Comparison of ENCODE assay signal across 16 cellular contexts in the genomic region with DNA sequence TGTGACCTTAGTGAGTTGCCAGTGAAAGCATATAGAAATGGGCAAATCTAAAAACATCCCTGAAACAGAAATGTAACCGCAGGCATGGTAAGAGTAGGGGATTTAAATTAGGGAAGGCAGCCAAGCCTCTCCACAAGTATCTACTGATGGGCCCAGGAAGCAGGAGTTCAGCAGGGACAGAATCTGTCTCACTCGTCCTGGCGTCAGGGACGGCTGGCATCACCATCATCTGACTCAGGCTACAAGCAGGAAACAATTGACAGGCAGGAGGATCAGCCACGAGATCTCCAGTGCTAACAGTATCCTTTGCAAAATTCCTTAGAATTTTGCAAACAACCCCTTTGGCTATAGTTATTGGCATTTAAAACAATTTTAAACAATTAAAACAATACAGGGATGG.
A peak's percentile ranks its signal among the peaks of the same experiment; 100 is the strongest.
DNase-seq lines count a peak whose midpoint lies in the region; ATAC-seq, FAIRE-seq and TF ChIP-seq lines count a peak whose summit lies in the region.
"Had no signal": no experiment of that assay in that cellular context is flagged by ENCODE, and none has a peak within 500 bp of the region (broad histone marks: within the 10 kb centered on the region; RNA-seq: fewer than 3 reads in every experiment).

No MANE protein-coding gene starts in this region.

- H3K4me2 ChIP-seq in HepG2 (ENCODE audit: low read depth, low read length) (no peak overlapping the region), Karpas-422 (ENCODE audit: low read depth, low read length, poor library complexity, severe bottlenecking) (no peak overlapping the region), H9 (ENCODE audit: insufficient read depth, insufficient read length, low read length) (no peak overlapping the region)
- H3K4me2 ChIP-seq: BLaER1, GM23338 had no signal

- H3K9me3 ChIP-seq in HepG2 (ENCODE audit: low read length) (peaks cover 15% of the 10 kb centered on the region), right lobe of liver (peaks cover 0 to 7% (median 0%) of the 10 kb centered on the region in 4 donors), Karpas-422 (ENCODE audit: low read length) (no peaks in the 10 kb centered on the region), H9 (ENCODE audit: control insufficient read depth, low read depth, low read length) (no peaks in the 10 kb centered on the region)

- H3K56ac ChIP-seq in H9 (ENCODE audit: insufficient read length, low read depth, low read length): no peak overlapping the region

- POLR2A ChIA-PET in HepG2 (lab: Yijun Ruan, JAX): no interaction called here

- H4K5ac ChIP-seq in H9 (ENCODE audit: insufficient read length, low read depth, low read length): no peak overlapping the region

- H3K36me3 ChIP-seq in HepG2 (replicated peaks in 1 of 2; ENCODE audit: control insufficient read depth in 1 of 2, insufficient read depth in 2 of 2, low read length in 2 of 2): no peaks in the 10 kb centered on the region
- peaks cover 0 to 4% (median under 1%) of the 10 kb centered on the region in 4 donors for H3K36me3 ChIP-seq in right lobe of liver
- H3K36me3 ChIP-seq in Karpas-422 (ENCODE audit: insufficient read depth, low read length): peaks cover 18% of the 10 kb centered on the region

- no peaks in the 10 kb centered on the region for H3K79me1 ChIP-seq in H9 (ENCODE audit: insufficient read depth, low read depth, low read length, poor library complexity, severe bottlenecking)

- H3K27ac ChIP-seq in HepG2 (ENCODE audit: extremely low read length, insufficient read depth, low read length) (no peak overlapping the region), right lobe of liver (no peak overlapping the region), Karpas-422 (ENCODE audit: low read length) (no peak overlapping the region), H9 (ENCODE audit: insufficient read length, low read depth, low read length) (no peak overlapping the region)
- H3K27ac ChIP-seq: BLaER1 had no signal

- no peaks in the 10 kb centered on the region for H3K4me1 Mint-ChIP-seq in H9
- H3K4me1 Mint-ChIP-seq: GM23338 had no signal

- in situ Hi-C loops in HepG2 (cut with HindIII; ENCODE audit: extremely low pct_ligation_motif_present, low pct_unique_long_range_greater_than_20kb): no loop called here

- intact Hi-C loops in HepG2 (cut with micrococcal nuclease; ENCODE audit: unreplicated experiment) (no loop called here), right lobe of liver (cut with DNase I) (no loop called here)

- TF ChIP-seq RAD21 in HepG2 (CRISPR knock-in tag; IDR thresholded peaks at IDR 0.05): no peak

- TF ChIP-seq POLR2A in HepG2 (IDR thresholded peaks at IDR 0.05; ENCODE audit: insufficient read depth in 1 of 2, low read depth in 2 of 2, low read length in 2 of 2): no peak
- no peak for TF ChIP-seq POLR2A in right lobe of liver (IDR thresholded peaks at IDR 0.05)

- no peak for DNase-seq in HepG2 (ENCODE audit: low spot score)
- no peak for DNase-seq in right lobe of liver
- DNase-seq in Karpas-422: peak; percentile 12
- DNase-seq in epithelial cell of esophagus (ENCODE audit: low read depth): peak; percentile 27
- DNase-seq in hypothalamus (lab: John Stamatoyannopoulos, UW): no peak
- no peak for DNase-seq in H9
- DNase-seq in NCI-H2171 treated with DMSO at 0.1 percent for 48 hours (lab: John Stamatoyannopoulos, UW): no peak
- DNase-seq: AML-193; CD4-positive, CD25-positive, alpha-beta regulatory T cell; H7 had no signal

- no peak overlapping the region for H4K91ac ChIP-seq in H9 (ENCODE audit: insufficient read length, low read depth, low read length)

- TF ChIP-seq CTCF in HepG2 (CRISPR knock-in tag; IDR thresholded peaks at IDR 0.05): no peak
- no peak for TF ChIP-seq CTCF in right lobe of liver (IDR thresholded peaks at IDR 0.05)
- no peak for TF ChIP-seq CTCF in epithelial cell of esophagus (IDR thresholded peaks at IDR 0.05; ENCODE audit: insufficient read depth, low read depth, low read length, missing control alignments)
- TF ChIP-seq CTCF in H9 (conservative IDR thresholded peaks at IDR 0.05): no peak

- H3K9me2 ChIP-seq in Karpas-422 (replicated peaks; ENCODE audit: insufficient read depth, low read length): no peaks in the 10 kb centered on the region

- no peak overlapping the region; a peak in 1 of 5 replicates for H3K4me3 Mint-ChIP-seq in H9
- H3K4me3 Mint-ChIP-seq: CD4-positive, CD25-positive, alpha-beta regulatory T cell; GM23338 had no signal

- BruUV-seq in HepG2 (replicated peaks; lab: Mats Ljungman, UMichigan): no TSS peak

- no peaks in the 10 kb centered on the region for H4K20me1 ChIP-seq in HepG2 (ENCODE audit: insufficient read depth, low read length)
- no peaks in the 10 kb centered on the region for H4K20me1 ChIP-seq in Karpas-422 (ENCODE audit: insufficient read depth, low read depth, low read length)
- H4K20me1 ChIP-seq in H9 (ENCODE audit: control insufficient read depth, insufficient read depth, insufficient read length): no peaks in the 10 kb centered on the region
- H4K20me1 ChIP-seq: BLaER1 had no signal

- H2AFZ ChIP-seq in HepG2 (ENCODE audit: low read length) (no peak overlapping the region), Karpas-422 (ENCODE audit: low read length) (no peak overlapping the region), H9 (ENCODE audit: low read length) (no peak overlapping the region)
- H2AFZ ChIP-seq: GM23338 had no signal

- H3K4me1 ChIP-seq in HepG2 (ENCODE audit: insufficient read depth, low read length): no peaks in the 10 kb centered on the region
- H3K4me1 ChIP-seq in right lobe of liver: no peaks in the 10 kb centered on the region
- no peaks in the 10 kb centered on the region for H3K4me1 ChIP-seq in Karpas-422 (ENCODE audit: low read length)
- H3K4me1 ChIP-seq in H9 (ENCODE audit: insufficient read depth, low read length): no peaks in the 10 kb centered on the region
- H3K4me1 ChIP-seq: BLaER1 had no signal

- H3K4ac ChIP-seq in H9 (ENCODE audit: low read depth, low read length): no peak overlapping the region

- TF ChIP-seq EP300 in HepG2 (IDR thresholded peaks at IDR 0.05; ENCODE audit: low read depth in 2 of 2, low read length in 2 of 2): no peak
- no peak for TF ChIP-seq EP300 in HepG2 (CRISPR knock-in tag; IDR thresholded peaks at IDR 0.05; ENCODE audit: borderline replicate concordance)

- no peak overlapping the region for H3K27ac Mint-ChIP-seq in H9
- H3K27ac Mint-ChIP-seq: CD4-positive, CD25-positive, alpha-beta regulatory T cell; GM23338 had no signal

- H3K9me3 Mint-ChIP-seq in H9: peaks cover 23 to 46% of the 10 kb centered on the region in 2 experiments

- ATAC-seq in HepG2 (peak; percentile 63), right lobe of liver (no peak), HG02588 (IDR thresholded peaks at IDR 0.05; ENCODE audit: unreplicated experiment) (no peak)
- ATAC-seq: GM12878 had no signal

- no peak overlapping the region for H3K4me3 ChIP-seq in HepG2 (replicated peaks in 1 of 3; ENCODE audit: insufficient read depth in 1 of 3, low read depth in 2 of 3, low read length in 3 of 3)
- H3K4me3 ChIP-seq in right lobe of liver: no peak overlapping the region
- no peak overlapping the region for H3K4me3 ChIP-seq in Karpas-422 (ENCODE audit: low read length)
- no peak overlapping the region for H3K4me3 ChIP-seq in epithelial cell of esophagus (ENCODE audit: low read length)
- H3K4me3 ChIP-seq: BLaER1, GM12878, GM23338 had no signal

- H2BK15ac ChIP-seq in H9 (ENCODE audit: low read depth, low read length): no peak overlapping the region

- H3K27me3 ChIP-seq in HepG2 (ENCODE audit: control insufficient read depth in 1 of 2, insufficient read depth in 2 of 2, low read length in 2 of 2) (no peaks in the 10 kb centered on the region), right lobe of liver (no peaks in the 10 kb centered on the region), Karpas-422 (ENCODE audit: low read length) (no peaks in the 10 kb centered on the region), H9 (ENCODE audit: insufficient read depth, low read length) (no peaks in the 10 kb centered on the region)
- H3K27me3 ChIP-seq: BLaER1 had no signal

- no peak overlapping the region for H2BK5ac ChIP-seq in H9 (ENCODE audit: insufficient read length, low read length)

- H3K27me3 Mint-ChIP-seq in H9 (ENCODE audit: low read depth): peaks cover 2% of the 10 kb centered on the region

- no peak overlapping the region for H2BK20ac ChIP-seq in H9 (ENCODE audit: low read depth, low read length, poor library complexity, severe bottlenecking)

- peaks cover 28 to 36% (median 35%) of the 10 kb centered on the region in 3 experiments for H3K36me3 Mint-ChIP-seq in H9 (ENCODE audit: insufficient read depth in 1 of 3, low read depth in 3 of 3)
- H3K36me3 Mint-ChIP-seq: CD4-positive, CD25-positive, alpha-beta regulatory T cell had no signal

- no peak overlapping the region for H2AK5ac ChIP-seq in H9 (ENCODE audit: insufficient read length, low read length)

- FAIRE-seq in HepG2 (lab: Jason Lieb, UNC): no peak
- FAIRE-seq: GM12878, GM18507, HTR-8/SVneo had no signal

- CTCF ChIA-PET in HepG2 (lab: Yijun Ruan, JAX; ENCODE audit: low intra/inter-chr PET ratio, low total read pairs): no interaction called here

- no peak overlapping the region for H3K18ac ChIP-seq in H9 (ENCODE audit: insufficient read length, low read depth, low read length)

- H3K23me2 ChIP-seq in H9 (ENCODE audit: insufficient read length, low read depth, low read length, poor library complexity, severe bottlenecking): no peaks in the 10 kb centered on the region

- WGBS in HepG2 (ENCODE audit: low lambda C conversion rate): 88% methylated on average over 5 of the region's 5 CpGs
- 53% methylated on average over 3 of the region's 5 CpGs for WGBS in right lobe of liver (ENCODE audit: insufficient coverage, low coverage, low lambda C conversion rate, missing lambda C conversion rate)
- no CpG with 5 or more reads among the region's 5 CpGs for WGBS in H9 (ENCODE audit: extremely low coverage, insufficient read length, low lambda C conversion rate)

- no peak overlapping the region for H3T11ph ChIP-seq in H9 (ENCODE audit: low read length)

- no peak overlapping the region for H3K23ac ChIP-seq in H9 (ENCODE audit: insufficient read length, low read depth, low read length)

- no peak overlapping the region for H2BK120ac ChIP-seq in H9 (ENCODE audit: low read depth, low read length, poor library complexity, severe bottlenecking)

- H3K14ac ChIP-seq in H9 (ENCODE audit: insufficient read depth, low read length): no peak overlapping the region

- H3K79me2 ChIP-seq in HepG2 (ENCODE audit: insufficient read depth, low read length) (no peaks in the 10 kb centered on the region), Karpas-422 (ENCODE audit: low read length) (no peaks in the 10 kb centered on the region), H9 (ENCODE audit: insufficient read depth, low read length) (no peaks in the 10 kb centered on the region)

- no peak overlapping the region for H4K8ac ChIP-seq in H9 (replicated peaks; ENCODE audit: insufficient read length, low read depth, low read length)

- H3K9ac ChIP-seq in HepG2 (ENCODE audit: insufficient read depth, low read depth, low read length) (no peak overlapping the region), Karpas-422 (ENCODE audit: low read length) (no peak overlapping the region), H9 (ENCODE audit: extremely low read depth, insufficient read length, low read length) (no peak overlapping the region)
- H3K9ac ChIP-seq: BLaER1 had no signal

- no peak overlapping the region for H2BK12ac ChIP-seq in H9 (ENCODE audit: insufficient read length, low read depth, low read length)

Comparison
In these comparisons a context has a peak if more than half of its experiments do, and no peak if none do; other contexts are left out.
1. DNase-seq: peak in Karpas-422 (single experiment) and epithelial cell of esophagus (single experiment); none in HepG2 (single experiment), right lobe of liver (0 of 3), hypothalamus (0 of 51), H9 (single experiment) and NCI-H2171 treated with DMSO at 0.1 percent for 48 hours (single experiment).